In the genomic region with DNA sequence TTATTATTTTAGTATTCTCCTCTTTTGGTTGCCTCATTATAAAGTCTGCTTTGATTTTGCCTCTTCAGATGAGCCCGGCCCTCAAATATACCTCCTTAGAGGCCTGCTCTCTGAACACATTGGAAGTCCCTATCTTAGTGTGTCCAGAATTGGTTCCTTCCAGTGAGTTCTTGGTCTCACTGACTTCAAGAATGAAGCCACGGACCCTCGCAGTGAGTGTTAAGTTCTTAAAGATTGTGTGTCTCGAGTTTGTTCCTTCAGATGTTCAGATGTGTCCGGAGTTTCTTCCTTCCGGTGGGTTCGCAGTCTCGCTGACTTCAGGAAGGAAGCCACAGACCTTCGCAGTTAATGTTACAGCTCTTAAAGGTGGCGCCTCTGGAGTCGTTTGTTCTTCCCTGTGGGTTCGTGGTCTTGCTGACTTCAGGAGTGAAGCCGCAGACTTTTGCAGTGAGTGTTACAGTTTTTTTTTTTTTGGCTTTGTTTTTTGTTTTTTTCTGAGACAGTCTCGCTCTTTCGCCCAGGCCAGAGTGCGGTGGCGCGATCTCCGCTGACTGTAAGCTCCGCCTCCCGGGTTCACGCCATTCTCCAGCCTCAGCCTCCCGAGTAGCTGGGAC, we compare ENCODE assay signal across 11 cellular contexts. TPM values are rescaled to one million over a fixed set of nuclear protein-coding genes. Genes with fewer than 3 reads are reported as not detected.
DNase-seq lines count a peak whose midpoint lies in the region; ATAC-seq and TF ChIP-seq lines count a peak whose summit lies in the region.
"Had no signal": no experiment of that assay in that cellular context is flagged by ENCODE, and none has a peak within 500 bp of the region (broad histone marks: within the 10 kb centered on the region; RNA-seq: fewer than 3 reads in every experiment).

No MANE protein-coding gene starts in this region.

- no peak for TF ChIP-seq CTCF in activated CD8-positive, alpha-beta T cell treated with anti-CD3 and anti-CD28 coated beads for 36 hours (IDR thresholded peaks at IDR 0.05)
- no peak for TF ChIP-seq CTCF in GM10266 (IDR thresholded peaks at IDR 0.05; ENCODE audit: control insufficient read depth, insufficient read depth, low read depth, missing control alignments)

- peak overlapping the region; percentile 84 for H3K27ac Mint-ChIP-seq in activated CD8-positive, alpha-beta T cell treated with anti-CD3 and anti-CD28 coated beads for 36 hours
- peak overlapping the region; percentile 93 for H3K27ac Mint-ChIP-seq in stimulated activated effector memory CD8-positive, alpha-beta T cell treated with anti-CD3 and anti-CD28 coated beads, Interleukin-12 subunit alpha, Interleukin-12 subunit beta, amount 100 ng/mL, for 72 hours

- intact Hi-C loops in activated CD8-positive, alpha-beta T cell treated with anti-CD3 and anti-CD28 coated beads for 36 hours (cut with micrococcal nuclease): loop anchor here (5.0 kb wide), 1 partner anchor 46 kb away; the partner anchor contains the start of gene LYRM9
- intact Hi-C loops in Right ventricle myocardium superior (cut with DNase I): no loop called here

- ATAC-seq in activated CD8-positive, alpha-beta T cell treated with anti-CD3 and anti-CD28 coated beads for 36 hours: peak; percentile 79
- ATAC-seq in stimulated activated effector memory CD8-positive, alpha-beta T cell treated with anti-CD3 and anti-CD28 coated beads, Interleukin-12 subunit alpha, Interleukin-12 subunit beta, amount 100 ng/mL, for 72 hours: peak; percentile 66
- no peak for ATAC-seq in Right ventricle myocardium superior (ENCODE audit: poor library complexity)
- ATAC-seq in GM18861 (IDR thresholded peaks at IDR 0.05; ENCODE audit: unreplicated experiment): no peak
- ATAC-seq: K562 had no signal

- DNase-seq in Kasumi-1 (lab: John Stamatoyannopoulos, UW) (peak; percentile 75 to 86), iPS-NIHi7 (ENCODE audit: extremely low spot score) (no peak), Right ventricle myocardium superior (no peak), GM10266 (ENCODE audit: extremely low spot score) (no peak)
- peak; percentile 48 for DNase-seq in activated CD8-positive, alpha-beta T cell treated with anti-CD3 and anti-CD28 coated beads for 36 hours
- peak; percentile 34 for DNase-seq in central memory CD4-positive, alpha-beta T cell
- DNase-seq in stimulated activated effector memory CD8-positive, alpha-beta T cell treated with anti-CD3 and anti-CD28 coated beads, Interleukin-12 subunit alpha, Interleukin-12 subunit beta, amount 100 ng/mL, for 72 hours (ENCODE audit: low spot score in 2 of 2): peak in 1 of 2 donors; percentile 61
- DNase-seq: NCI-H446 treated with DMSO at 0.1 percent for 48 hours had no signal

- POLR2A ChIA-PET in activated CD8-positive, alpha-beta T cell treated with anti-CD3 and anti-CD28 coated beads for 36 hours (lab: Charles Lee): interaction anchor here (0.6 to 1.2 kb wide), 3 partner anchors 11 to 29 kb away, joined by 3 read pairs; no protein-coding TSS in a partner anchor

- peak overlapping the region; percentile 63 for H3K4me3 Mint-ChIP-seq in activated CD8-positive, alpha-beta T cell treated with anti-CD3 and anti-CD28 coated beads for 36 hours
- H3K4me3 Mint-ChIP-seq in stimulated activated effector memory CD8-positive, alpha-beta T cell treated with anti-CD3 and anti-CD28 coated beads, Interleukin-12 subunit alpha, Interleukin-12 subunit beta, amount 100 ng/mL, for 72 hours: peak overlapping the region; percentile 70

- CTCF ChIA-PET in activated CD8-positive, alpha-beta T cell treated with anti-CD3 and anti-CD28 coated beads for 36 hours (lab: Charles Lee): interaction anchor here (1.2 to 3.1 kb wide), 4 partner anchors 9 to 48 kb away, joined by 4 to 13 read pairs (median 9); partner anchors contain the start of gene LYRM9

- H3K36me3 Mint-ChIP-seq in activated CD8-positive, alpha-beta T cell treated with anti-CD3 and anti-CD28 coated beads for 36 hours (ENCODE audit: low read depth): no peaks in the 10 kb centered on the region
- no peaks in the 10 kb centered on the region for H3K36me3 Mint-ChIP-seq in stimulated activated effector memory CD8-positive, alpha-beta T cell treated with anti-CD3 and anti-CD28 coated beads, Interleukin-12 subunit alpha, Interleukin-12 subunit beta, amount 100 ng/mL, for 72 hours

- H3K9me3 Mint-ChIP-seq in activated CD8-positive, alpha-beta T cell treated with anti-CD3 and anti-CD28 coated beads for 36 hours: peaks cover 3% of the 10 kb centered on the region
- H3K9me3 Mint-ChIP-seq in stimulated activated effector memory CD8-positive, alpha-beta T cell treated with anti-CD3 and anti-CD28 coated beads, Interleukin-12 subunit alpha, Interleukin-12 subunit beta, amount 100 ng/mL, for 72 hours: no peaks in the 10 kb centered on the region

- peaks cover 20% of the 10 kb centered on the region for H3K4me1 Mint-ChIP-seq in activated CD8-positive, alpha-beta T cell treated with anti-CD3 and anti-CD28 coated beads for 36 hours (ENCODE audit: low read depth)
- H3K4me1 Mint-ChIP-seq in stimulated activated effector memory CD8-positive, alpha-beta T cell treated with anti-CD3 and anti-CD28 coated beads, Interleukin-12 subunit alpha, Interleukin-12 subunit beta, amount 100 ng/mL, for 72 hours: peaks cover 13% of the 10 kb centered on the region

- no peaks in the 10 kb centered on the region for H3K27me3 Mint-ChIP-seq in activated CD8-positive, alpha-beta T cell treated with anti-CD3 and anti-CD28 coated beads for 36 hours

RNA-seq across cellular contexts. Expression of gene NOS2, which starts 45.8 kb away (rescaled TPM):
- total RNA-seq in activated CD8-positive, alpha-beta T cell treated with anti-CD3 and anti-CD28 coated beads for 36 hours: not detected
- 0.19 TPM for total RNA-seq in Right ventricle myocardium superior
- total RNA-seq: K562, renal cortical epithelial cell had no signal

RNA-seq across cellular contexts. Expression of gene LYRM9, which starts 47.0 kb away (rescaled TPM):
- 1 to 10 TPM; 3.1 to 3.5 TPM for total RNA-seq in activated CD8-positive, alpha-beta T cell treated with anti-CD3 and anti-CD28 coated beads for 36 hours
- total RNA-seq in Right ventricle myocardium superior: 9.4 TPM

Comparison
In these comparisons a context has a peak if more than half of its experiments do, and no peak if none do; other contexts are left out.
1. DNase-seq: peak in Kasumi-1 (2 of 2), activated CD8-positive, alpha-beta T cell treated with anti-CD3 and anti-CD28 coated beads for 36 hours (single experiment) and central memory CD4-positive, alpha-beta T cell (single experiment); none in iPS-NIHi7 (single experiment), Right ventricle myocardium superior (single experiment) and GM10266 (single experiment).
2. ATAC-seq: peak in activated CD8-positive, alpha-beta T cell treated with anti-CD3 and anti-CD28 coated beads for 36 hours (single experiment) and stimulated activated effector memory CD8-positive, alpha-beta T cell treated with anti-CD3 and anti-CD28 coated beads, Interleukin-12 subunit alpha, Interleukin-12 subunit beta, amount 100 ng/mL, for 72 hours (single experiment); none in Right ventricle myocardium superior (single experiment) and GM18861 (single experiment).